Comparison of ENCODE assay signal across 21 cellular contexts in the genomic region with DNA sequence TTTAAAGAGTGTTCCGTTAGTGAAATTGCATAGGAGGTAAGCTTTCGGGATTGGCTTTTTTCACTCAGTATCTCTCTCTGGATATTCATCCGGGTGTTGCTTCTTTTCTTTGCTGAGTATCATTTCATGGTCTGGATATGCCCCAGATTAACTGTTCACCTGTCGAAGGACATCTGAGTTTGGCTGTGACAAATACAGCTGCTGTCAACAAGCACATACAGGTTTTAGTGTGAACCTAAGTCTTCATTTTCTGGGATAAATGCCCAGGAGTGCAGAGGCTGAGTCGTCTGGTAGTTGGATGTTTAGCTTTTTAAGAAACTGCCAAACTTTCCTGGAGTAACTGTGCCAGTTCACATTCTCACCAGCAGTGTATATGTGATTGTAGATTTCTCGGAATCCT.
"Had no signal": no experiment of that assay in that cellular context is flagged by ENCODE, and none has a peak within 500 bp of the region (broad histone marks: within the 10 kb centered on the region; RNA-seq: fewer than 3 reads in every experiment).

No MANE protein-coding gene starts in this region.

- H3K36me3 ChIP-seq: adrenal gland, gastrocnemius medialis, spleen, thoracic aorta had no signal

- H3K4me3 ChIP-seq: adrenal gland, body of pancreas, coronary artery, dorsolateral prefrontal cortex, gastrocnemius medialis, spleen, thoracic aorta had no signal

- H3K4me1 ChIP-seq: adrenal gland had no signal

- H3K27ac ChIP-seq: adrenal gland, body of pancreas, coronary artery, gastrocnemius medialis, spleen, thoracic aorta, VCaP had no signal

- H3K9me3 ChIP-seq: adrenal gland, body of pancreas, gastrocnemius medialis, thoracic aorta had no signal

- DNase-seq: activated CD4-positive, alpha-beta T cell treated with anti-CD3 and anti-CD28 coated beads for 48 hours; activated CD4-positive, alpha-beta T cell treated with anti-CD3 and anti-CD28 coated beads, Interleukin-2, amount 50 U/mL, for 48 hours; activated CD8-positive, alpha-beta memory T cell treated with anti-CD3 and anti-CD28 coated beads for 24 hours; activated naive CD4-positive, alpha-beta T cell treated with anti-CD3 and anti-CD28 coated beads for 36 hours; activated naive CD8-positive, alpha-beta T cell treated with anti-CD3 and anti-CD28 coated beads for 36 hours; adrenal gland; body of pancreas; effector memory CD4-positive, alpha-beta T cell; erythroblast; gastrocnemius medialis; glutamatergic neuron; left cardiac atrium; natural killer cell; right cardiac atrium; stimulated activated naive CD8-positive, alpha-beta T cell treated with anti-CD3 and anti-CD28 coated beads, Interleukin-15, Interleukin-2, amounts not matched to agents 100 U/mL and 50 U/mL, for 24 hours; T-helper 1 cell had no signal

- ATAC-seq: body of pancreas; gastrocnemius medialis; left cardiac atrium; natural killer cell; right cardiac atrium; stimulated activated naive CD8-positive, alpha-beta T cell treated with anti-CD3 and anti-CD28 coated beads, Interleukin-15, Interleukin-2, amounts not matched to agents 100 U/mL and 50 U/mL, for 24 hours had no signal

- H3K27me3 ChIP-seq: adrenal gland, body of pancreas had no signal
